ENCODE assay signal across 8 cellular contexts in the genomic region with DNA sequence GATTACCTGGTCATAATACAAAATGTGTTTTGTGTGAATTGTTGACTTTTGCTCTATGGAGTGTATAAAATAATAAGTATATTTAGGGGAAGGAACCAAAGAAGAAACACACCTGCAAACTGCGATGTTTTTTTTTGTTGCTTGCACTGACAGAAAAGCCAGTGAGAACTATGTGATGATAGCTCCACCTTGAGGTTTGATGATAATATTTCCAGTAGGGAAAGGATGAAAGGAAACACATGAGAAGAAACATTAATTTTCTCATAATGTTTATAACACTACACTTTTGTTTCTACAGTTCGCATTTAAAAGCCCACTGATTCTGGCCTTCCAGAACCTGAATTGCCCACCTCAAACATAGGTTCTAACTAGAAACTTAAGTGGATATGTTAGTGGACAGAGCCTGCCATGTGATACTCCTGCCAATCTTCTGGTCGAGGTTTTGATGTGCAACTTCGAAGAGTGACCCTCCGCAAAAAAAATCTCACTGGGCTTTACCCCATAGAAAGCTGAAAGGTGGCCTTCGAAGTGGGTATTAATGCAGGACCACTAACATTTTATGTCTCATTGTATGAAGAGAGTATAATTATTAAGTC.
DNase-seq lines count a peak whose midpoint lies in the region; ATAC-seq and TF ChIP-seq lines count a peak whose summit lies in the region.

No MANE protein-coding gene starts in this region.

- peak; percentile 55 for ATAC-seq in sciatic nerve
- ATAC-seq in HG02973 (IDR thresholded peaks at IDR 0.05; ENCODE audit: unreplicated experiment): no peak
- no peak for ATAC-seq in HG03457 (IDR thresholded peaks at IDR 0.05; ENCODE audit: unreplicated experiment)

- no peak overlapping the region for H3K4me3 ChIP-seq in HFF-Myc (replicated peaks; ENCODE audit: low read depth, low read length)
- H3K4me3 ChIP-seq in fibroblast of mammary gland (ENCODE audit: control insufficient read depth, low read depth, low read length): no peak overlapping the region

- DNase-seq in COLO829 (ENCODE audit: low spot score) (peak; percentile 23), HFF-Myc (ENCODE audit: extremely low read depth, low read depth) (no peak), OCI-M1 (lab: John Stamatoyannopoulos, UW) (peak; percentile 42), fibroblast of mammary gland (ENCODE audit: low read depth) (peak; percentile 67), sciatic nerve (ENCODE audit: low spot score) (no peak), GOT3 (lab: John Stamatoyannopoulos, UW) (no peak)

- intact Hi-C loops in sciatic nerve (cut with DNase I): no loop called here

- TF ChIP-seq CTCF in HFF-Myc (IDR thresholded peaks at IDR 0.05; ENCODE audit: low read depth, low read length, missing control alignments): peak; percentile 35
- TF ChIP-seq CTCF in fibroblast of mammary gland (conservative IDR thresholded peaks at IDR 0.05; ENCODE audit: control insufficient read depth, insufficient read depth, low read depth, low read length): peak; percentile 68

Comparison
In these comparisons a context has a peak if more than half of its experiments do, and no peak if none do; other contexts are left out.
1. DNase-seq: peak in COLO829 (single experiment), OCI-M1 (single experiment) and fibroblast of mammary gland (single experiment); none in HFF-Myc (single experiment), sciatic nerve (single experiment) and GOT3 (single experiment).